Comparison of ENCODE assay signal across 8 cellular contexts in the genomic region with DNA sequence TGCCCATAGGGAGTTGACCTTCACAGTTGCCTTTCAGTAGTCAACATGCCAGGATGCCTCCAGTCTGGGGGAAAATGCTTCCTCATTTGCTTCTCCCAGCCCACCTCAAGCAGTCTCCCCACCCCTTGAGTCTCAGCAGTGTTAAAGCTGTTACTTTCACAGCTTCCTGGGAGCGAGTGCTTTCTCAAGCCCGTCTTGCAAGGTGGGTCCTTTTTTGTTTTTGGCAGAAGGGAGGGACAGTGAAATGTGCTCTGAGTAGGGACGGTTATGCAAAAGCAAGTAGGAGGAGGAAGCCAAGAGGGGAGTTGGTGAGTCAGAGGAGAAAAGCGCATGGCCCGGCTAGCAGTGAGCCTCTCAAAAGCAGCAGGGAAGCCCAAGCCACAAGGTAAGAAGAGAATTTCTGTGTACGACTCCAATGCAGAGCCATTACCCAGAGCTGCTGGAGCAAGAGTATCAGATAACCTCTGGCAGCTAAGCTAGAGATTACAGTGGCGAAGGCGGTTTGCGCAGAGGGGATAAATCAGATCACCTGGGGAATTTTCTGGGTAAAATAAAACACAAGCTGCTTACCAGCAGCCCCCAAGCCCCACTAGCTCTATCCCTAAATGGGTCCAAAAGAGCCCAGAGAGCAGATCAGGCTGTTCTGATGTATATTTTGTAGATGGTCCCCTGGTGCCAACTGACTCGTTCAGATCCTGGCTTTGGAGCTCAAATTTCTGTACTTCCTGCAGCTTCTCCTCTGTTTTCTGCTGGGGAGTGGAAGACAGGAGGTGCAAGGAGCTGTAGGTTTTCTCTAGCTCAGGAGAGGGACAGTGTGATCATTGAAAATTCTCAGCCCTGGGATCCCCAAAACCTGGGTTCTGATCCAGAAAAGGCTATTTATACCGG.
DNase-seq lines count a peak whose midpoint lies in the region; ATAC-seq and TF ChIP-seq lines count a peak whose summit lies in the region.

A gene (plus strand): TSS at position 316 of the 888 bp plus-strand sequence. CDS start 10,252 bp downstream, outside the sequence.

- no peak within 1 kb of the TSS for H3K4me3 ChIP-seq in AG09309 (ENCODE audit: control insufficient read depth, low read depth, low read length)

- TF ChIP-seq CTCF in AG09309 (IDR thresholded peaks at IDR 0.05; ENCODE audit: control insufficient read depth, insufficient read depth, low read depth, low read length, missing control alignments): no peak

- DNase-seq in AG09309 (ENCODE audit: low read depth) (peak; percentile 7), HPDE6-E6E7 (ENCODE audit: extremely low spot score) (peak; percentile 49), SKM-1 (lab: John Stamatoyannopoulos, UW; ENCODE audit: unreplicated experiment) (peak; percentile 16), iPS-NIHi7 (ENCODE audit: extremely low spot score) (peak; percentile 86), NCI-H1048 (lab: John Stamatoyannopoulos, UW) (no peak), NCI-H1105 (lab: John Stamatoyannopoulos, UW) (no peak), middle frontal gyrus (ENCODE audit: extremely low spot score, low spot score) (no peak)

- no peak for ATAC-seq in HG03342 (IDR thresholded peaks at IDR 0.05; ENCODE audit: unreplicated experiment)

Comparison
In these comparisons a context has a peak if more than half of its experiments do, and no peak if none do; other contexts are left out.
1. DNase-seq: peak in AG09309 (single experiment), HPDE6-E6E7 (single experiment), SKM-1 (single experiment) and iPS-NIHi7 (single experiment); none in NCI-H1048 (single experiment), NCI-H1105 (single experiment) and middle frontal gyrus (single experiment).